7 cellular contexts compared by ENCODE assay signal in the genomic region with DNA sequence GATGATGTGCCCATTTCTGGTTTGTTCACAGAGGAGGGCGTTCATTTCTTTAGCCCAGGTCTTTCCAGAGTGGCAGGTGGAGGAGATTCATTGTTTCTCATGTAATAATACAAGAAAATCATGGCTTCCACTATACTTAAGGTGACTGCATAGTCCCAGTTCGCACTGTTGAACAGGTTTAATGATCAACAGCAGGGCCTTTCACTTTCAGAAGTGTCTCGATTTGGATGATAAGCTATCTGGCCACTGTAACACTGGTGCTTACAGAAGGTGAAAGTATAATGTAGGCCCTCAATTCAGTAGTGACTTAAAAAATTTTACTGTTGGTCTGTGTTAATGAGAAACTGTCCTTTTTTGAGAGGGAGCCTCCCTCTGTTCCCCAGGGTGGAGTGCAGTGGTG. TPM values are rescaled to one million over a fixed set of nuclear protein-coding genes. Genes with fewer than 3 reads are reported as not detected.
DNase-seq lines count a peak whose midpoint lies in the region; ATAC-seq and TF ChIP-seq lines count a peak whose summit lies in the region.

No MANE protein-coding gene starts in this region.

- H3K27ac ChIP-seq in right atrium auricular region, result no peak overlapping the region

- peak overlapping the region; percentile 89 for H3K27ac Mint-ChIP-seq in T-helper 2 cell treated with Interferon-gamma antibody and Interleukin-4, amounts not matched to agents 5 μg/mL and 100 μg/mL, for 36 hours
- H3K27ac Mint-ChIP-seq in memory B cell, result peak overlapping the region; percentile 94

- peak; percentile 27 for DNase-seq in T-helper 2 cell treated with Interferon-gamma antibody and Interleukin-4, amounts not matched to agents 5 μg/mL and 100 μg/mL, for 36 hours (ENCODE audit: low spot score)
- no peak for DNase-seq in memory B cell (ENCODE audit: low spot score in 2 of 2)
- DNase-seq in NCI-H187 treated with DMSO at 0.1 percent for 48 hours (lab: John Stamatoyannopoulos, UW), result no peak
- DNase-seq in stimulated activated naive CD4-positive, alpha-beta T cell (lab: John Stamatoyannopoulos, UW), result no peak
- DNase-seq in right atrium auricular region (ENCODE audit: low spot score), result no peak

- peaks cover 30% of the 10 kb centered on the region for H3K36me3 Mint-ChIP-seq in T-helper 2 cell treated with Interferon-gamma antibody and Interleukin-4, amounts not matched to agents 5 μg/mL and 100 μg/mL, for 36 hours (ENCODE audit: low read depth)
- peaks cover 6% of the 10 kb centered on the region for H3K36me3 Mint-ChIP-seq in memory B cell

- no peak for TF ChIP-seq CTCF in right atrium auricular region (IDR thresholded peaks at IDR 0.05)

- H3K4me3 Mint-ChIP-seq in T-helper 2 cell treated with Interferon-gamma antibody and Interleukin-4, amounts not matched to agents 5 μg/mL and 100 μg/mL, for 36 hours, result peak overlapping the region; percentile 95
- peak overlapping the region; percentile 94 for H3K4me3 Mint-ChIP-seq in memory B cell

- H3K27me3 Mint-ChIP-seq in T-helper 2 cell treated with Interferon-gamma antibody and Interleukin-4, amounts not matched to agents 5 μg/mL and 100 μg/mL, for 36 hours (ENCODE audit: low read depth), result no peaks in the 10 kb centered on the region
- no peaks in the 10 kb centered on the region for H3K27me3 Mint-ChIP-seq in memory B cell

- peaks cover 0 to 27% of the 10 kb centered on the region in 2 donors for H3K4me1 ChIP-seq in right atrium auricular region

- no peaks in the 10 kb centered on the region for H3K9me3 ChIP-seq in right atrium auricular region

- H3K27me3 ChIP-seq in right atrium auricular region, result no peaks in the 10 kb centered on the region

- H3K4me3 ChIP-seq in right atrium auricular region, result peak overlapping the region in 1 of 2 donors; percentile 97

- H3K4me1 Mint-ChIP-seq in T-helper 2 cell treated with Interferon-gamma antibody and Interleukin-4, amounts not matched to agents 5 μg/mL and 100 μg/mL, for 36 hours (ENCODE audit: low read depth), result peaks cover 29% of the 10 kb centered on the region
- H3K4me1 Mint-ChIP-seq in memory B cell, result peaks cover 29% of the 10 kb centered on the region

- H3K36me3 ChIP-seq in right atrium auricular region, result peaks cover 19% of the 10 kb centered on the region

- no peaks in the 10 kb centered on the region for H3K9me3 Mint-ChIP-seq in T-helper 2 cell treated with Interferon-gamma antibody and Interleukin-4, amounts not matched to agents 5 μg/mL and 100 μg/mL, for 36 hours
- H3K9me3 Mint-ChIP-seq in memory B cell, result no peaks in the 10 kb centered on the region

- ATAC-seq in GM18873 (IDR thresholded peaks at IDR 0.05; ENCODE audit: low FRiP score, unreplicated experiment) (peak; percentile 49), HG02763 (IDR thresholded peaks at IDR 0.05; ENCODE audit: unreplicated experiment) (peak; percentile 36), memory B cell (ENCODE audit: low read depth) (peak; percentile 23)

RNA-seq across cellular contexts. Expression of a gene that starts 1.4 kb away (rescaled TPM):
- total RNA-seq in right atrium auricular region, result 10 to 100 TPM; 17.2 TPM

RNA-seq across cellular contexts. Expression of a gene that starts 51.6 kb away (rescaled TPM):
- 10 to 100 TPM; 39.2 to 47.2 TPM for total RNA-seq in right atrium auricular region
